Comparison of ENCODE assay signal across 22 cellular contexts in the genomic region with DNA sequence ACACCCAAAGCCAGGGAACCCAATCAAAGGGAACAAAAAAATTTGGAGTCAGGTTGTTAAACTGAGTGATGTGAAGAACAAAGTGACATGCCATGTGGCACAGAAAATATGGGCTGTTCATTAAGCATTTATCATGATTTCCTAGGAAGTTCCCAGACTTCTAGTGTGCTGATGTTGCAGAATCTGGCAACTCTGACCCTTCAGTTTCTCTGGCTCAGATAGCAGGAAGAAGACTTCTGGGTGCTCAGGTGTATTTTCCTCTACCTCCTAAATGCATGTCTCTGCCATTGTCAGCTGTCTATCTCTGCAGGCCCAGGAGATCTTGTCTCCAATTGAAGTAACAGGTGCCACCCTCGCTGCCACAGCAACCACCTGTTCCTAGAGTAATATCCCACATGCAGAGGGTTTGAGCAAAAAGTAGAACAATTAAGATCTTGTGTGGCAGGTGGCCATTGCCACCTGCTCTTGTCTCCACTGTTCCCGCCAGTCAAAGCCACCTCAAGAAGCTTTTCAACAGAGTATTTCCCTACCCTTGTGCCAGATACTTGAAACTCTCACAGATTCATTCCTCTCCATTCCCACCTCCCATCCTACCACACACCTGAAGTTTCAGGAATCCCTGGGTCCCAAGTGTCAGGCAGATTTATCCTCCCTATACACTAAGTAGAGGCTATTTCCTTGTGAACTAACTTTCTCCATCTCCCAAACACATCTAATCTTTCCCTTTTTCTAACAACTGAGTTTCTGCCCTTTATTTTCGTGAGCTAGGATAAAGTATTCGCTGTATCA.
DNase-seq lines count a peak whose midpoint lies in the region; ATAC-seq and TF ChIP-seq lines count a peak whose summit lies in the region.
"Had no signal": no experiment of that assay in that cellular context is flagged by ENCODE, and none has a peak within 500 bp of the region (broad histone marks: within the 10 kb centered on the region; RNA-seq: fewer than 3 reads in every experiment).

No MANE protein-coding gene starts in this region.

- peaks cover 4% of the 10 kb centered on the region for H3K9me3 ChIP-seq in HUES64 (ENCODE audit: insufficient read depth, low read depth, low read length)
- no peaks in the 10 kb centered on the region for H3K9me3 ChIP-seq in neuronal stem cell (replicated peaks in 1 of 2; ENCODE audit: control insufficient read depth in 2 of 2, insufficient read depth in 1 of 2, low read depth in 1 of 2, low read length in 2 of 2)
- no peaks in the 10 kb centered on the region for H3K9me3 ChIP-seq in lower lobe of right lung
- H3K9me3 ChIP-seq: HAP-1, right atrium auricular region, SJCRH30 had no signal

- CTCF ChIA-PET in WTC11 (lab: Charles Lee): interaction anchor here (0.9 to 1.0 kb wide), 2 partner anchors 23 to 104 kb away, joined by 3 read pairs; no protein-coding TSS in a partner anchor

- no peak overlapping the region for H3K23ac ChIP-seq in neuronal stem cell (ENCODE audit: low read depth, low read length, poor library complexity)

- peak overlapping the region; percentile 67 for H3K27ac Mint-ChIP-seq in WTC11
- H3K27ac Mint-ChIP-seq: activated CD8-positive, alpha-beta T cell treated with anti-CD3 and anti-CD28 coated beads for 36 hours; activated naive CD8-positive, alpha-beta T cell treated with anti-CD3 and anti-CD28 coated beads for 36 hours; stimulated activated naive B cell treated with anti-CD40 and anti-IgM and Interleukin-4, amounts not matched to agents 10 μg/mL and 1 μg/mL and 100 μg/mL, for 72 hours; T-cell had no signal

- peak; percentile 74 for DNase-seq in NCI-H2107 treated with DMSO at 0.1 percent for 48 hours (lab: John Stamatoyannopoulos, UW; ENCODE audit: unreplicated experiment)
- DNase-seq in NCI-H2107 (lab: John Stamatoyannopoulos, UW): no peak
- no peak for DNase-seq in WTC11 (ENCODE audit: low spot score)
- DNase-seq in neuronal stem cell (ENCODE audit: low spot score): no peak
- no peak for DNase-seq in left colon
- DNase-seq in lower lobe of right lung: no peak
- no peak for DNase-seq in iPS-NIHi11 (ENCODE audit: low spot score)
- DNase-seq: activated CD4-positive, CD25-positive, alpha-beta regulatory T cell treated with anti-CD3 and anti-CD28 coated beads, Interleukin-2, amount 50 U/mL, for 72 hours; activated CD8-positive, alpha-beta T cell treated with anti-CD3 and anti-CD28 coated beads for 36 hours; activated naive CD8-positive, alpha-beta T cell treated with anti-CD3 and anti-CD28 coated beads for 36 hours; dermis blood vessel endothelial cell; NCI-H2227 treated with DMSO at 0.1 percent for 48 hours; stimulated activated CD4-positive, alpha-beta T cell treated with anti-CD3 and anti-CD28 coated beads, Interleukin-4, amount 100 ng/mL, for 1 hour; stimulated activated naive B cell treated with anti-CD40 and anti-IgM and Interleukin-4, amounts not matched to agents 10 μg/mL and 1 μg/mL and 100 μg/mL, for 72 hours; T-cell had no signal

- no peak overlapping the region for H2BK120ac ChIP-seq in neuronal stem cell (ENCODE audit: low read depth, low read length)

- H3K4me3 ChIP-seq in HUES64 (ENCODE audit: low read length) (no peak overlapping the region), neuronal stem cell (ENCODE audit: low read length in 2 of 2) (no peak overlapping the region), lower lobe of right lung (no peak overlapping the region)
- H3K4me3 ChIP-seq: GM12878, HAP-1, right atrium auricular region, SJCRH30 had no signal

- H2AFZ ChIP-seq in neuronal stem cell (ENCODE audit: low read length): peak overlapping the region; percentile 48

- no peak overlapping the region for H2AK5ac ChIP-seq in neuronal stem cell (ENCODE audit: low read depth, low read length)

- POLR2A ChIA-PET in WTC11 (lab: Charles Lee): no interaction called here

- no peak overlapping the region for H3K4ac ChIP-seq in neuronal stem cell (ENCODE audit: low read length)

- peaks cover 49% of the 10 kb centered on the region for H3K4me1 Mint-ChIP-seq in WTC11
- H3K4me1 Mint-ChIP-seq: activated naive CD8-positive, alpha-beta T cell treated with anti-CD3 and anti-CD28 coated beads for 36 hours; stimulated activated naive B cell treated with anti-CD40 and anti-IgM and Interleukin-4, amounts not matched to agents 10 μg/mL and 1 μg/mL and 100 μg/mL, for 72 hours had no signal

- no peak overlapping the region for H3K18ac ChIP-seq in neuronal stem cell (ENCODE audit: low read length)

- H3K4me1 ChIP-seq in HUES64 (ENCODE audit: insufficient read depth, low read length) (peaks cover 21% of the 10 kb centered on the region), neuronal stem cell (ENCODE audit: control insufficient read depth in 2 of 2, insufficient read depth in 1 of 2, low read depth in 1 of 2, low read length in 2 of 2) (peaks cover 0 to 2% of the 10 kb centered on the region in 2 donors), lower lobe of right lung (no peaks in the 10 kb centered on the region)
- H3K4me1 ChIP-seq: HAP-1, right atrium auricular region, SJCRH30 had no signal

- H3K36me3 ChIP-seq in HUES64 (ENCODE audit: insufficient read depth, low read length): no peaks in the 10 kb centered on the region
- H3K36me3 ChIP-seq in neuronal stem cell (replicated peaks in 1 of 2; ENCODE audit: control insufficient read depth in 2 of 2, insufficient read depth in 2 of 2, low read length in 2 of 2): peaks cover 0 to 4% of the 10 kb centered on the region in 2 donors
- H3K36me3 ChIP-seq in lower lobe of right lung: no peaks in the 10 kb centered on the region
- H3K36me3 ChIP-seq: HAP-1, right atrium auricular region, SJCRH30 had no signal

- no peak for TF ChIP-seq CTCF in WTC11 (IDR thresholded peaks at IDR 0.05)
- TF ChIP-seq CTCF in lower lobe of right lung (IDR thresholded peaks at IDR 0.05): no peak

- 88% methylated on average over 4 of the region's 4 CpGs for WGBS in HUES64
- no CpG with 5 or more reads among the region's 4 CpGs for WGBS in neuronal stem cell (ENCODE audit: extremely low coverage in 2 of 2, insufficient read length in 2 of 2, insufficient replicate concordance in 1 of 2), 2 donors

- H3K4me2 ChIP-seq in neuronal stem cell (ENCODE audit: insufficient read depth, low read length, poor library complexity, severe bottlenecking): no peak overlapping the region

- intact Hi-C loops in left colon (cut with DNase I, micrococcal nuclease): no loop called here
- intact Hi-C loops in lower lobe of right lung (cut with DNase I): no loop called here

- peak overlapping the region; percentile 4; the same call in 1 of the 2 replicates for H3K9ac ChIP-seq in HUES64 (ENCODE audit: low read depth, low read length)
- no peak overlapping the region for H3K9ac ChIP-seq in neuronal stem cell (ENCODE audit: low read depth, low read length, poor library complexity)

- no peak overlapping the region for H3K4me3 Mint-ChIP-seq in WTC11
- H3K4me3 Mint-ChIP-seq: activated CD8-positive, alpha-beta T cell treated with anti-CD3 and anti-CD28 coated beads for 36 hours; activated naive CD8-positive, alpha-beta T cell treated with anti-CD3 and anti-CD28 coated beads for 36 hours; central memory CD8-positive, alpha-beta T cell; stimulated activated naive B cell treated with anti-CD40 and anti-IgM and Interleukin-4, amounts not matched to agents 10 μg/mL and 1 μg/mL and 100 μg/mL, for 72 hours; T-cell had no signal

- no peak overlapping the region for H4K8ac ChIP-seq in neuronal stem cell (ENCODE audit: low read depth, low read length)

- H3K79me1 ChIP-seq in neuronal stem cell (ENCODE audit: low read depth, low read length): no peaks in the 10 kb centered on the region

- no peak overlapping the region for H2BK5ac ChIP-seq in neuronal stem cell (ENCODE audit: low read length)

- no peak overlapping the region for H2BK12ac ChIP-seq in neuronal stem cell (ENCODE audit: low read length)

- ATAC-seq in WTC11 (peak; percentile 58), left colon (no peak), lower lobe of right lung (no peak)
- ATAC-seq: activated CD8-positive, alpha-beta T cell treated with anti-CD3 and anti-CD28 coated beads for 36 hours; GM12878; Panc1; stimulated activated naive B cell treated with anti-CD40 and anti-IgM and Interleukin-4, amounts not matched to agents 10 μg/mL and 1 μg/mL and 100 μg/mL, for 72 hours; T-cell had no signal

- H3K27me3 ChIP-seq in HUES64 (ENCODE audit: insufficient read depth, low read length): no peaks in the 10 kb centered on the region
- H3K27me3 ChIP-seq in neuronal stem cell (ENCODE audit: control insufficient read depth in 3 of 3, insufficient read depth in 3 of 3, low read depth in 1 of 3, low read length in 3 of 3): no peaks in the 10 kb centered on the region
- no peaks in the 10 kb centered on the region for H3K27me3 ChIP-seq in lower lobe of right lung (ENCODE audit: low read depth)
- H3K27me3 ChIP-seq: right atrium auricular region, SJCRH30 had no signal

- H3K9me3 Mint-ChIP-seq in WTC11: no peaks in the 10 kb centered on the region
- H3K9me3 Mint-ChIP-seq: activated CD8-positive, alpha-beta T cell treated with anti-CD3 and anti-CD28 coated beads for 36 hours; central memory CD8-positive, alpha-beta T cell; T-cell had no signal

- H3K27me3 Mint-ChIP-seq in WTC11 (ENCODE audit: low read depth): no peaks in the 10 kb centered on the region
- H3K27me3 Mint-ChIP-seq: central memory CD8-positive, alpha-beta T cell; stimulated activated naive B cell treated with anti-CD40 and anti-IgM and Interleukin-4, amounts not matched to agents 10 μg/mL and 1 μg/mL and 100 μg/mL, for 72 hours had no signal

- H3K27ac ChIP-seq in HUES64 (ENCODE audit: low read depth, low read length) (peak overlapping the region; percentile 17; the same call in 1 of the 2 replicates), neuronal stem cell (replicated peaks; ENCODE audit: low read length) (no peak overlapping the region), lower lobe of right lung (no peak overlapping the region)
- H3K27ac ChIP-seq: right atrium auricular region, SJCRH30 had no signal

- H3K36me3 Mint-ChIP-seq in WTC11: no peaks in the 10 kb centered on the region
- H3K36me3 Mint-ChIP-seq: activated naive CD8-positive, alpha-beta T cell treated with anti-CD3 and anti-CD28 coated beads for 36 hours; stimulated activated naive B cell treated with anti-CD40 and anti-IgM and Interleukin-4, amounts not matched to agents 10 μg/mL and 1 μg/mL and 100 μg/mL, for 72 hours; T-cell had no signal

- no peak overlapping the region for H2BK15ac ChIP-seq in neuronal stem cell (ENCODE audit: low read length)

- no peak overlapping the region for H4K91ac ChIP-seq in neuronal stem cell (ENCODE audit: low read depth, low read length, poor library complexity)

- no peak overlapping the region for H3K14ac ChIP-seq in neuronal stem cell (ENCODE audit: low read length)

TF ChIP-seq in WTC11, 78 proteins besides CTCF, POLR2A, EP300 and RAD21 (continues in another document):
- no peak for TF ChIP-seq SMAD3 (CRISPR knock-in tag; IDR thresholded peaks at IDR 0.05; ENCODE audit: borderline replicate concordance)
- TF ChIP-seq NFE2L1 (CRISPR knock-in tag; IDR thresholded peaks at IDR 0.05): no peak
- TF ChIP-seq NR2C2 (CRISPR knock-in tag; IDR thresholded peaks at IDR 0.05): no peak
- TF ChIP-seq NR3C1 (CRISPR knock-in tag; conservative IDR thresholded peaks at IDR 0.05; ENCODE audit: low read depth): no peak
- TF ChIP-seq TCF7 (CRISPR knock-in tag; IDR thresholded peaks at IDR 0.05; ENCODE audit: low read depth): no peak
- no peak for TF ChIP-seq ZNF671 (CRISPR knock-in tag; IDR thresholded peaks at IDR 0.05)
- no peak for TF ChIP-seq FOXK1 (CRISPR knock-in tag; IDR thresholded peaks at IDR 0.05)
